In the genomic region with DNA sequence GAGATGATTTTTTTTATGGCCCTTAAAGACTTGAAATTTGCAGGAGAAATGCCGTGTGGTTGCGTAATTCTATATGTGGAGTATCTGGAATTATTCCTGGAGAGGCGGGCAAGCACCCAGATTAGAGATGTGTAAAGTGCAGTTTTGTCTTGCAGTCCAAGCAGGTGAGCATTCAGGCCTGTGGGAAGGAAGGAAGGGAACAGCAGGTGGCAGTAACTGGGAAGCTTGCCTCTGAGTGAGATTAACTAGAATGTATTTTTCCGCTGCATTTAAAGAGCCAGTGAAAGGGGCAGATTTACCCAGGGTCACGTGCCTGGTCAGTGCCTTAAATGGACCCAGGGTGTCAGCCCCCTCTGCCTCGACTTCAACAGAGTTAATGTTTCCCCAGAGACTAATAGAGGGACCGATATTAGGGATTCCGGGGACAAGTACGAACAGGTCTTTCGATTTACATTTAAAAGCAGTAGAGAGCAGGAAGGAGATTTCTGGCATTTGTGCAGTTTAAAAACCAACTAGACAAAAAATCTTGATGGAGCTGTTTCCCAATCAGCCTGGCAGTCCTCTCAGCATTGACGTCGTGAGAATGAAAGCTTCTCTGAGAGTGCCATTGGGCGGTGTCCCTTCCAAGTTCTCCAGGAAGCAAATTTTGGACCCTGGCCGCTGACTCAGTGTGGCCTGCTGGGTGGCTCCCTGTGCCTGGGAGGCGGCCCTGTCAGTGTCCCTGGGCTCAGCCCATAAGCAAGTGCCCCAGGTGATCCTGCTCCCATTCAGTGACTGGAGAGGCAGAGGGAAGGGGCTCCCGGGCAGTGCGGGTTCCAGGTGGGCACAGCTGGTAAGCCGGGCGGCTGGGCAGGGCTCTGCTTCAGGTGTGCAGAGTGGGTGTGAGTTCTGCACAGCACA, we compare ENCODE assay signal across 1 cellular context.
A peak's percentile ranks its signal among the peaks of the same experiment; 100 is the strongest.
TF ChIP-seq lines count a peak whose summit lies in the region.

No MANE protein-coding gene starts in this region.

TF ChIP-seq in HepG2, 621 proteins besides CTCF, POLR2A, EP300 and RAD21 (continued from another document and continues in another):
- TF ChIP-seq, protein P1, sequence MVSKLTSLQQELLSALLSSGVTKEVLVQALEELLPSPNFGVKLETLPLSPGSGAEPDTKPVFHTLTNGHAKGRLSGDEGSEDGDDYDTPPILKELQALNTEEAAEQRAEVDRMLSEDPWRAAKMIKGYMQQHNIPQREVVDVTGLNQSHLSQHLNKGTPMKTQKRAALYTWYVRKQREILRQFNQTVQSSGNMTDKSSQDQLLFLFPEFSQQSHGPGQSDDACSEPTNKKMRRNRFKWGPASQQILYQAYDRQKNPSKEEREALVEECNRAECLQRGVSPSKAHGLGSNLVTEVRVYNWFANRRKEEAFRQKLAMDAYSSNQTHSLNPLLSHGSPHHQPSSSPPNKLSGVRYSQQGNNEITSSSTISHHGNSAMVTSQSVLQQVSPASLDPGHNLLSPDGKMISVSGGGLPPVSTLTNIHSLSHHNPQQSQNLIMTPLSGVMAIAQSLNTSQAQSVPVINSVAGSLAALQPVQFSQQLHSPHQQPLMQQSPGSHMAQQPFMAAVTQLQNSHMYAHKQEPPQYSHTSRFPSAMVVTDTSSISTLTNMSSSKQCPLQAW (CRISPR knock-in tag; IDR thresholded peaks at IDR 0.05), result peak; percentile 35; the same call in 1 of the 2 replicates
- TF ChIP-seq, protein P2, sequence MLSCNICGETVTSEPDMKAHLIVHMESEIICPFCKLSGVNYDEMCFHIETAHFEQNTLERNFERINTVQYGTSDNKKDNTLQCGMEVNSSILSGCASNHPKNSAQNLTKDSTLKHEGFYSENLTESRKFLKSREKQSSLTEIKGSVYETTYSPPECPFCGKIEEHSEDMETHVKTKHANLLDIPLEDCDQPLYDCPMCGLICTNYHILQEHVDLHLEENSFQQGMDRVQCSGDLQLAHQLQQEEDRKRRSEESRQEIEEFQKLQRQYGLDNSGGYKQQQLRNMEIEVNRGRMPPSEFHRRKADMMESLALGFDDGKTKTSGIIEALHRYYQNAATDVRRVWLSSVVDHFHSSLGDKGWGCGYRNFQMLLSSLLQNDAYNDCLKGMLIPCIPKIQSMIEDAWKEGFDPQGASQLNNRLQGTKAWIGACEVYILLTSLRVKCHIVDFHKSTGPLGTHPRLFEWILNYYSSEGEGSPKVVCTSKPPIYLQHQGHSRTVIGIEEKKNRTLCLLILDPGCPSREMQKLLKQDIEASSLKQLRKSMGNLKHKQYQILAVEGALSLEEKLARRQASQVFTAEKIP (CRISPR knock-in tag; IDR thresholded peaks at IDR 0.05; ENCODE audit: borderline replicate concordance), result no peak
- TF ChIP-seq, protein P3, sequence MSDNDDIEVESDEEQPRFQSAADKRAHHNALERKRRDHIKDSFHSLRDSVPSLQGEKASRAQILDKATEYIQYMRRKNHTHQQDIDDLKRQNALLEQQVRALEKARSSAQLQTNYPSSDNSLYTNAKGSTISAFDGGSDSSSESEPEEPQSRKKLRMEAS (IDR thresholded peaks at IDR 0.05), result no peak; the same call in 1 of the 2 replicates
- TF ChIP-seq, protein P4, sequence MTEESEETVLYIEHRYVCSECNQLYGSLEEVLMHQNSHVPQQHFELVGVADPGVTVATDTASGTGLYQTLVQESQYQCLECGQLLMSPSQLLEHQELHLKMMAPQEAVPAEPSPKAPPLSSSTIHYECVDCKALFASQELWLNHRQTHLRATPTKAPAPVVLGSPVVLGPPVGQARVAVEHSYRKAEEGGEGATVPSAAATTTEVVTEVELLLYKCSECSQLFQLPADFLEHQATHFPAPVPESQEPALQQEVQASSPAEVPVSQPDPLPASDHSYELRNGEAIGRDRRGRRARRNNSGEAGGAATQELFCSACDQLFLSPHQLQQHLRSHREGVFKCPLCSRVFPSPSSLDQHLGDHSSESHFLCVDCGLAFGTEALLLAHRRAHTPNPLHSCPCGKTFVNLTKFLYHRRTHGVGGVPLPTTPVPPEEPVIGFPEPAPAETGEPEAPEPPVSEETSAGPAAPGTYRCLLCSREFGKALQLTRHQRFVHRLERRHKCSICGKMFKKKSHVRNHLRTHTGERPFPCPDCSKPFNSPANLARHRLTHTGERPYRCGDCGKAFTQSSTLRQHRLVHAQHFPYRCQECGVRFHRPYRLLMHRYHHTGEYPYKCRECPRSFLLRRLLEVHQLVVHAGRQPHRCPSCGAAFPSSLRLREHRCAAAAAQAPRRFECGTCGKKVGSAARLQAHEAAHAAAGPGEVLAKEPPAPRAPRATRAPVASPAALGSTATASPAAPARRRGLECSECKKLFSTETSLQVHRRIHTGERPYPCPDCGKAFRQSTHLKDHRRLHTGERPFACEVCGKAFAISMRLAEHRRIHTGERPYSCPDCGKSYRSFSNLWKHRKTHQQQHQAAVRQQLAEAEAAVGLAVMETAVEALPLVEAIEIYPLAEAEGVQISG (CRISPR knock-in tag; IDR thresholded peaks at IDR 0.05), result no peak
- TF ChIP-seq ZBTB3 (CRISPR knock-in tag; IDR thresholded peaks at IDR 0.05; ENCODE audit: borderline replicate concordance, low read depth) (0 out of 2 replicates have a peak, but pooled peaks have one; percentile 33), ARNTL (CRISPR knock-in tag; IDR thresholded peaks at IDR 0.05) (peak; percentile 66; the same call in 1 of the 2 replicates), ZNF777 (CRISPR knock-in tag; IDR thresholded peaks at IDR 0.05) (no peak), FOXC1 (CRISPR knock-in tag; IDR thresholded peaks at IDR 0.05; ENCODE audit: borderline replicate concordance) (peak; percentile 45; the same call in 1 of the 2 replicates), GATA4 (IDR thresholded peaks at IDR 0.05; ENCODE audit: borderline replicate concordance, low read depth) (no peak), ZNF879 (CRISPR knock-in tag; IDR thresholded peaks at IDR 0.05) (no peak), ZNF75D (CRISPR knock-in tag; IDR thresholded peaks at IDR 0.05; ENCODE audit: borderline replicate concordance) (no peak), CBX2 (IDR thresholded peaks at IDR 0.05; ENCODE audit: low read depth, low read length) (no peak), CBX2 (CRISPR knock-in tag; IDR thresholded peaks at IDR 0.05; ENCODE audit: low read depth) (no peak), CBX5 (CRISPR knock-in tag; IDR thresholded peaks at IDR 0.05; ENCODE audit: borderline replicate concordance) (no peak), ZFP36L2 (CRISPR knock-in tag; IDR thresholded peaks at IDR 0.05) (no peak), RXRB (CRISPR knock-in tag; IDR thresholded peaks at IDR 0.05; ENCODE audit: borderline replicate concordance) (no peak; the same call in 1 of the 2 replicates), ZFX (CRISPR knock-in tag; IDR thresholded peaks at IDR 0.05; ENCODE audit: low read depth) (peak; percentile 61), HOXD1 (CRISPR knock-in tag; IDR thresholded peaks at IDR 0.05) (no peak), STAT5B (CRISPR knock-in tag; IDR thresholded peaks at IDR 0.05) (no peak), TBX3 (IDR thresholded peaks at IDR 0.05; ENCODE audit: borderline replicate concordance) (no peak), KAT8 (CRISPR knock-in tag; IDR thresholded peaks at IDR 0.05) (no peak), ZNF773 (CRISPR knock-in tag; IDR thresholded peaks at IDR 0.05; ENCODE audit: borderline replicate concordance) (no peak), MIER2 (CRISPR knock-in tag; IDR thresholded peaks at IDR 0.05) (no peak), ZNF878 (CRISPR knock-in tag; IDR thresholded peaks at IDR 0.05) (no peak), SMAD3 (CRISPR knock-in tag; IDR thresholded peaks at IDR 0.05) (no peak), SOX5 (CRISPR knock-in tag; IDR thresholded peaks at IDR 0.05; ENCODE audit: borderline replicate concordance) (peak; percentile 27; the same call in 1 of the 2 replicates), ZNF205 (CRISPR knock-in tag; IDR thresholded peaks at IDR 0.05) (no peak; the same call in 1 of the 2 replicates), THAP11 (CRISPR knock-in tag; IDR thresholded peaks at IDR 0.05) (peak; percentile 39; the same call in 1 of the 2 replicates), ZNF138 (CRISPR knock-in tag; IDR thresholded peaks at IDR 0.05; ENCODE audit: low read depth) (no peak), ZNF446 (CRISPR knock-in tag; IDR thresholded peaks at IDR 0.05) (no peak), ZNF546 (CRISPR knock-in tag; conservative IDR thresholded peaks at IDR 0.05) (no peak), ZNF558 (CRISPR knock-in tag; IDR thresholded peaks at IDR 0.05; ENCODE audit: borderline replicate concordance) (peak; percentile 14; the same call in 1 of the 2 replicates), ZNF672 (CRISPR knock-in tag; IDR thresholded peaks at IDR 0.05) (no peak), ZNF101 (CRISPR knock-in tag; IDR thresholded peaks at IDR 0.05; ENCODE audit: borderline replicate concordance, low read depth) (no peak), JUNB (CRISPR knock-in tag; IDR thresholded peaks at IDR 0.05; ENCODE audit: borderline replicate concordance) (no peak), SP4 (CRISPR knock-in tag; IDR thresholded peaks at IDR 0.05) (no peak), ZSCAN29 (CRISPR knock-in tag; conservative IDR thresholded peaks at IDR 0.05) (0 out of 2 replicates have a peak, but pooled peaks have one; percentile 36), MYC (CRISPR knock-in tag; IDR thresholded peaks at IDR 0.05; ENCODE audit: borderline replicate concordance) (peak; percentile 14; the same call in 1 of the 2 replicates), ZNF20 (CRISPR knock-in tag; IDR thresholded peaks at IDR 0.05) (no peak), ZNF264 (CRISPR knock-in tag; IDR thresholded peaks at IDR 0.05) (no peak), NFIC (IDR thresholded peaks at IDR 0.05; ENCODE audit: low read length) (no peak), YEATS4 (CRISPR knock-in tag; IDR thresholded peaks at IDR 0.05; ENCODE audit: borderline replicate concordance) (peak; percentile 66), ZNF724P (CRISPR knock-in tag; IDR thresholded peaks at IDR 0.05; ENCODE audit: borderline replicate concordance) (no peak)
- TF ChIP-seq, protein P5, sequence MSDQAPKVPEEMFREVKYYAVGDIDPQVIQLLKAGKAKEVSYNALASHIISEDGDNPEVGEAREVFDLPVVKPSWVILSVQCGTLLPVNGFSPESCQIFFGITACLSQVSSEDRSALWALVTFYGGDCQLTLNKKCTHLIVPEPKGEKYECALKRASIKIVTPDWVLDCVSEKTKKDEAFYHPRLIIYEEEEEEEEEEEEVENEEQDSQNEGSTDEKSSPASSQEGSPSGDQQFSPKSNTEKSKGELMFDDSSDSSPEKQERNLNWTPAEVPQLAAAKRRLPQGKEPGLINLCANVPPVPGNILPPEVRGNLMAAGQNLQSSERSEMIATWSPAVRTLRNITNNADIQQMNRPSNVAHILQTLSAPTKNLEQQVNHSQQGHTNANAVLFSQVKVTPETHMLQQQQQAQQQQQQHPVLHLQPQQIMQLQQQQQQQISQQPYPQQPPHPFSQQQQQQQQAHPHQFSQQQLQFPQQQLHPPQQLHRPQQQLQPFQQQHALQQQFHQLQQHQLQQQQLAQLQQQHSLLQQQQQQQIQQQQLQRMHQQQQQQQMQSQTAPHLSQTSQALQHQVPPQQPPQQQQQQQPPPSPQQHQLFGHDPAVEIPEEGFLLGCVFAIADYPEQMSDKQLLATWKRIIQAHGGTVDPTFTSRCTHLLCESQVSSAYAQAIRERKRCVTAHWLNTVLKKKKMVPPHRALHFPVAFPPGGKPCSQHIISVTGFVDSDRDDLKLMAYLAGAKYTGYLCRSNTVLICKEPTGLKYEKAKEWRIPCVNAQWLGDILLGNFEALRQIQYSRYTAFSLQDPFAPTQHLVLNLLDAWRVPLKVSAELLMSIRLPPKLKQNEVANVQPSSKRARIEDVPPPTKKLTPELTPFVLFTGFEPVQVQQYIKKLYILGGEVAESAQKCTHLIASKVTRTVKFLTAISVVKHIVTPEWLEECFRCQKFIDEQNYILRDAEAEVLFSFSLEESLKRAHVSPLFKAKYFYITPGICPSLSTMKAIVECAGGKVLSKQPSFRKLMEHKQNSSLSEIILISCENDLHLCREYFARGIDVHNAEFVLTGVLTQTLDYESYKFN (CRISPR knock-in tag; conservative IDR thresholded peaks at IDR 0.05), result peak; percentile 49
- TF ChIP-seq, protein P6, sequence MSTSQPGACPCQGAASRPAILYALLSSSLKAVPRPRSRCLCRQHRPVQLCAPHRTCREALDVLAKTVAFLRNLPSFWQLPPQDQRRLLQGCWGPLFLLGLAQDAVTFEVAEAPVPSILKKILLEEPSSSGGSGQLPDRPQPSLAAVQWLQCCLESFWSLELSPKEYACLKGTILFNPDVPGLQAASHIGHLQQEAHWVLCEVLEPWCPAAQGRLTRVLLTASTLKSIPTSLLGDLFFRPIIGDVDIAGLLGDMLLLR (CRISPR knock-in tag; IDR thresholded peaks at IDR 0.05), result no peak
- TF ChIP-seq, protein P7, sequence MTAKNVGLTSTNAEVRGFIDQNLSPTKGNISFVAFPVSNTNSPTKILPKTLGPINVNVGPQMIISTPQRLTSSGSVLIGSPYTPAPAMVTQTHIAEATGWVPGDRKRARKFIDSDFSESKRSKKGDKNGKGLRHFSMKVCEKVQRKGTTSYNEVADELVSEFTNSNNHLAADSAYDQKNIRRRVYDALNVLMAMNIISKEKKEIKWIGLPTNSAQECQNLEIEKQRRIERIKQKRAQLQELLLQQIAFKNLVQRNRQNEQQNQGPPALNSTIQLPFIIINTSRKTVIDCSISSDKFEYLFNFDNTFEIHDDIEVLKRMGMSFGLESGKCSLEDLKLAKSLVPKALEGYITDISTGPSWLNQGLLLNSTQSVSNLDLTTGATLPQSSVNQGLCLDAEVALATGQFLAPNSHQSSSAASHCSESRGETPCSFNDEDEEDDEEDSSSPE (CRISPR knock-in tag; IDR thresholded peaks at IDR 0.05), result no peak
- TF ChIP-seq, protein P8, sequence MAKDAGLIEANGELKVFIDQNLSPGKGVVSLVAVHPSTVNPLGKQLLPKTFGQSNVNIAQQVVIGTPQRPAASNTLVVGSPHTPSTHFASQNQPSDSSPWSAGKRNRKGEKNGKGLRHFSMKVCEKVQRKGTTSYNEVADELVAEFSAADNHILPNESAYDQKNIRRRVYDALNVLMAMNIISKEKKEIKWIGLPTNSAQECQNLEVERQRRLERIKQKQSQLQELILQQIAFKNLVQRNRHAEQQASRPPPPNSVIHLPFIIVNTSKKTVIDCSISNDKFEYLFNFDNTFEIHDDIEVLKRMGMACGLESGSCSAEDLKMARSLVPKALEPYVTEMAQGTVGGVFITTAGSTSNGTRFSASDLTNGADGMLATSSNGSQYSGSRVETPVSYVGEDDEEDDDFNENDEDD (CRISPR knock-in tag; IDR thresholded peaks at IDR 0.05; ENCODE audit: borderline replicate concordance), result no peak
- TF ChIP-seq, protein P9, sequence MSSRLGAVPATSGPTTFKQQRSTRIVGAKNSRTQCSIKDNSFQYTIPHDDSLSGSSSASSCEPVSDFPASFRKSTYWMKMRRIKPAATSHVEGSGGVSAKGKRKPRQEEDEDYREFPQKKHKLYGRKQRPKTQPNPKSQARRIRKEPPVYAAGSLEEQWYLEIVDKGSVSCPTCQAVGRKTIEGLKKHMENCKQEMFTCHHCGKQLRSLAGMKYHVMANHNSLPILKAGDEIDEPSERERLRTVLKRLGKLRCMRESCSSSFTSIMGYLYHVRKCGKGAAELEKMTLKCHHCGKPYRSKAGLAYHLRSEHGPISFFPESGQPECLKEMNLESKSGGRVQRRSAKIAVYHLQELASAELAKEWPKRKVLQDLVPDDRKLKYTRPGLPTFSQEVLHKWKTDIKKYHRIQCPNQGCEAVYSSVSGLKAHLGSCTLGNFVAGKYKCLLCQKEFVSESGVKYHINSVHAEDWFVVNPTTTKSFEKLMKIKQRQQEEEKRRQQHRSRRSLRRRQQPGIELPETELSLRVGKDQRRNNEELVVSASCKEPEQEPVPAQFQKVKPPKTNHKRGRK (CRISPR knock-in tag; IDR thresholded peaks at IDR 0.05), result no peak
